In genomic region chr21:45404726-45405270, GRCh38 we compare ENCODE assay signal across 8 cellular contexts. TPM values are rescaled to one million over a fixed set of nuclear protein-coding genes. Genes with fewer than 3 reads are reported as not detected.
DNase-seq lines count a peak whose midpoint lies in the region; ATAC-seq and TF ChIP-seq lines count a peak whose summit lies in the region.

Gene COL18A1, plus strand, starts transcription at chr21:45405165. Its CDS starts 66 bp downstream, at chr21:45405231.

- intact Hi-C loops in left colon (cut with DNase I, micrococcal nuclease): no loop called here

- H3K36me3 Mint-ChIP-seq in T-helper 2 cell treated with Interferon-gamma antibody and Interleukin-4, amounts not matched to agents 5 μg/mL and 100 μg/mL, for 36 hours (ENCODE audit: low read depth): no peaks in the 10 kb centered on the region
- peaks cover 6% of the 10 kb centered on the region for H3K36me3 Mint-ChIP-seq in chondrocyte (ENCODE audit: low read depth)

- TF ChIP-seq CTCF in chondrocyte (IDR thresholded peaks at IDR 0.05): no peak

- ATAC-seq in left colon (peak; percentile 44), GM19324 (IDR thresholded peaks at IDR 0.05; ENCODE audit: low FRiP score, unreplicated experiment) (no peak), GM21360 (IDR thresholded peaks at IDR 0.05; ENCODE audit: unreplicated experiment) (no peak)

- H3K9me3 Mint-ChIP-seq in T-helper 2 cell treated with Interferon-gamma antibody and Interleukin-4, amounts not matched to agents 5 μg/mL and 100 μg/mL, for 36 hours: peaks cover 7% of the 10 kb centered on the region
- peaks cover 11% of the 10 kb centered on the region for H3K9me3 Mint-ChIP-seq in chondrocyte (ENCODE audit: low read depth)

- peaks cover 50% of the 10 kb centered on the region for H3K27me3 Mint-ChIP-seq in T-helper 2 cell treated with Interferon-gamma antibody and Interleukin-4, amounts not matched to agents 5 μg/mL and 100 μg/mL, for 36 hours (ENCODE audit: low read depth)
- H3K27me3 Mint-ChIP-seq in chondrocyte (ENCODE audit: low read depth): no peaks in the 10 kb centered on the region

- DNase-seq in NCI-H1092 treated with DMSO at 0.1 percent for 48 hours (lab: John Stamatoyannopoulos, UW) (peak; percentile 18), NCI-H1092 (lab: John Stamatoyannopoulos, UW) (no peak), chondrocyte (ENCODE audit: low spot score) (no peak), left colon (peak in 1 of 2 donors; percentile 38)
- DNase-seq in T-helper 2 cell treated with Interferon-gamma antibody and Interleukin-4, amounts not matched to agents 5 μg/mL and 100 μg/mL, for 36 hours (ENCODE audit: low spot score): peak; percentile 28
- peak; percentile 56 for DNase-seq in stimulated activated CD4-positive, alpha-beta T cell treated with anti-CD3 and anti-CD28 coated beads, Interleukin-4, amount 100 ng/mL, for 1 hour

- peak within 1 kb of the TSS; percentile 19 for H3K27ac Mint-ChIP-seq in T-helper 2 cell treated with Interferon-gamma antibody and Interleukin-4, amounts not matched to agents 5 μg/mL and 100 μg/mL, for 36 hours
- H3K27ac Mint-ChIP-seq in chondrocyte (ENCODE audit: unreplicated experiment): peak within 1 kb of the TSS; percentile 58

- peaks cover 2% of the 10 kb centered on the region for H3K4me1 Mint-ChIP-seq in T-helper 2 cell treated with Interferon-gamma antibody and Interleukin-4, amounts not matched to agents 5 μg/mL and 100 μg/mL, for 36 hours (ENCODE audit: low read depth)
- peaks cover 45% of the 10 kb centered on the region for H3K4me1 Mint-ChIP-seq in chondrocyte (ENCODE audit: low read depth)

- peak within 1 kb of the TSS; percentile 79 for H3K4me3 Mint-ChIP-seq in T-helper 2 cell treated with Interferon-gamma antibody and Interleukin-4, amounts not matched to agents 5 μg/mL and 100 μg/mL, for 36 hours
- peak within 1 kb of the TSS; percentile 88 for H3K4me3 Mint-ChIP-seq in chondrocyte (ENCODE audit: unreplicated experiment)

RNA-seq across cellular contexts. Expression of gene COL18A1, which starts in this region (rescaled TPM):
- total RNA-seq in chondrocyte (322 to 628 TPM (median 616 TPM) in 3 replicates), left colon (10 to 100 TPM; 10.6 to 17.0 TPM)

Comparison
In these comparisons a context has a peak if more than half of its experiments do, and no peak if none do; other contexts are left out.
1. RNA of gene COL18A1 (total RNA-seq): 322 to 628 TPM in chondrocyte; 10.6 to 17.0 TPM in left colon; every median in the first group is over 10 times any median in the second.
2. DNase-seq: peak in NCI-H1092 treated with DMSO at 0.1 percent for 48 hours (single experiment), T-helper 2 cell treated with Interferon-gamma antibody and Interleukin-4, amounts not matched to agents 5 μg/mL and 100 μg/mL, for 36 hours (single experiment) and stimulated activated CD4-positive, alpha-beta T cell treated with anti-CD3 and anti-CD28 coated beads, Interleukin-4, amount 100 ng/mL, for 1 hour (single experiment); none in NCI-H1092 (single experiment) and chondrocyte (single experiment).